In the genomic region with DNA sequence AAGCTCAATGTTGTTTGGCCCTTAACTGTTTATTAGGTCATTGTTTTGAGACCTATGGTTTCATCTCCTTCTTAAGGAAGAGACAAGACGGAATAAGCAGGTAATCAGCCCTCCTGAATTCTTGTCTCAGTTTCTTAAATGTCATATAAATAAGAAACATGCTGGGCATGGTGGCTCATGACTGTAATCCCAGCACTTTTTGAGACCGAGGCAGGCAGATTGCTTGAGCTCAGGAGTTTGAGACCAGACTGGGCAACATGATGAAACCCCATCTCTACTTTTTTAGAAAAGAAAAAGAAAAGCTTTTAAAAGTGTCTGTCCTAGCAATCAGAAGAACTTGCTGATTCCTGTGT, we compare ENCODE assay signal across 13 cellular contexts. TPM values are rescaled to one million over a fixed set of nuclear protein-coding genes. Genes with fewer than 3 reads are reported as not detected.
DNase-seq lines count a peak whose midpoint lies in the region; ATAC-seq and TF ChIP-seq lines count a peak whose summit lies in the region.
"Had no signal": no experiment of that assay in that cellular context is flagged by ENCODE, and none has a peak within 500 bp of the region (broad histone marks: within the 10 kb centered on the region; RNA-seq: fewer than 3 reads in every experiment).

No MANE protein-coding gene starts in this region.

- no peaks in the 10 kb centered on the region for H3K36me3 ChIP-seq in CD8-positive, alpha-beta memory T cell (ENCODE audit: insufficient read depth, low read length)
- no peaks in the 10 kb centered on the region for H3K36me3 ChIP-seq in MM.1S (replicated peaks; ENCODE audit: insufficient read depth, low read length)

- H3K27ac ChIP-seq in CD8-positive, alpha-beta memory T cell (ENCODE audit: low read depth, low read length): no peak overlapping the region
- H3K27ac ChIP-seq in MM.1S (ENCODE audit: low read length): no peak overlapping the region
- H3K27ac ChIP-seq: SJSA1 had no signal

- CTCF ChIA-PET in CD8-positive, alpha-beta memory T cell (lab: Charles Lee): interaction anchor here (0.7 to 11.9 kb wide), 35 partner anchors 9 to 448 kb away, joined by 3 to 113 read pairs (median 4); a partner anchor contains a TSS

- H3K9me3 ChIP-seq in CD8-positive, alpha-beta memory T cell (ENCODE audit: low read length): no peaks in the 10 kb centered on the region
- no peaks in the 10 kb centered on the region for H3K9me3 ChIP-seq in MM.1S (replicated peaks; ENCODE audit: insufficient read depth, low read length)
- H3K9me3 ChIP-seq: SJSA1 had no signal

- H3K36me3 Mint-ChIP-seq in CD8-positive, alpha-beta memory T cell: peaks cover 0 to 64% (median 2%) of the 10 kb centered on the region in 3 donors
- H3K36me3 Mint-ChIP-seq in activated T-helper 17 cell treated with anti-CD3 and anti-CD28 coated beads, Interleukin-2, amount 50 U/mL, for 72 hours (ENCODE audit: low read depth): peaks cover 83% of the 10 kb centered on the region
- H3K36me3 Mint-ChIP-seq in natural killer cell: no peaks in the 10 kb centered on the region

- DNase-seq in NCI-H1694 treated with DMSO at 0.1 percent for 48 hours (lab: John Stamatoyannopoulos, UW) (peak; percentile 50), NCI-H1694 (lab: John Stamatoyannopoulos, UW) (no peak), natural killer cell (no peak), MM.1S (no peak)
- no peak for DNase-seq in CD8-positive, alpha-beta memory T cell
- DNase-seq: 8988T, NCI-H510A had no signal

- peaks cover 44 to 74% (median 70%) of the 10 kb centered on the region in 3 donors for H3K4me1 Mint-ChIP-seq in CD8-positive, alpha-beta memory T cell
- H3K4me1 Mint-ChIP-seq in activated T-helper 17 cell treated with anti-CD3 and anti-CD28 coated beads, Interleukin-2, amount 50 U/mL, for 72 hours: peaks cover 24% of the 10 kb centered on the region
- peaks cover 36 to 37% of the 10 kb centered on the region in 2 donors for H3K4me1 Mint-ChIP-seq in natural killer cell

- peaks cover 64% of the 10 kb centered on the region for H3K4me1 ChIP-seq in CD8-positive, alpha-beta memory T cell (ENCODE audit: insufficient read depth, low read length)
- no peaks in the 10 kb centered on the region for H3K4me1 ChIP-seq in MM.1S (ENCODE audit: low read length)

- POLR2A ChIA-PET in CD8-positive, alpha-beta memory T cell (lab: Charles Lee): interaction anchor here (1.2 to 1.7 kb wide), 3 partner anchors 10 to 195 kb away, joined by 3 to 7 read pairs (median 7); no protein-coding TSS in a partner anchor

- H4K20me1 ChIP-seq in MM.1S (ENCODE audit: insufficient read depth, low read length): no peaks in the 10 kb centered on the region

- peaks cover 67% of the 10 kb centered on the region for H3K79me2 ChIP-seq in MM.1S (ENCODE audit: low read length)

- H3K9ac ChIP-seq in MM.1S (ENCODE audit: low read length): no peak overlapping the region

- no peak for TF ChIP-seq CTCF in natural killer cell (IDR thresholded peaks at IDR 0.05)
- TF ChIP-seq CTCF in MM.1S (IDR thresholded peaks at IDR 0.05; ENCODE audit: low read length): no peak

- no peaks in the 10 kb centered on the region for H3K27me3 Mint-ChIP-seq in CD8-positive, alpha-beta memory T cell
- no peaks in the 10 kb centered on the region for H3K27me3 Mint-ChIP-seq in activated T-helper 17 cell treated with anti-CD3 and anti-CD28 coated beads, Interleukin-2, amount 50 U/mL, for 72 hours
- no peaks in the 10 kb centered on the region for H3K27me3 Mint-ChIP-seq in natural killer cell (ENCODE audit: low read depth in 2 of 2)

- H3K27ac Mint-ChIP-seq in CD8-positive, alpha-beta memory T cell: peak overlapping the region in 6 of 8 donors; percentile 50 to 94 (median 79)
- H3K27ac Mint-ChIP-seq in activated T-helper 17 cell treated with anti-CD3 and anti-CD28 coated beads, Interleukin-2, amount 50 U/mL, for 72 hours: peak overlapping the region; percentile 61
- peak overlapping the region; percentile 81 to 85 for H3K27ac Mint-ChIP-seq in natural killer cell

- no peak overlapping the region for H2AFZ ChIP-seq in MM.1S (ENCODE audit: low read length)

- no peaks in the 10 kb centered on the region for H3F3A ChIP-seq in MM.1S (ENCODE audit: insufficient read depth, low read length)

- H3K27me3 ChIP-seq in CD8-positive, alpha-beta memory T cell (ENCODE audit: insufficient read depth, low read length, poor library complexity, severe bottlenecking): no peaks in the 10 kb centered on the region
- no peaks in the 10 kb centered on the region for H3K27me3 ChIP-seq in MM.1S (replicated peaks; ENCODE audit: insufficient read depth, low read length)
- H3K27me3 ChIP-seq: dorsolateral prefrontal cortex, SJSA1 had no signal

- H3K9me2 ChIP-seq in MM.1S (replicated peaks; ENCODE audit: insufficient read depth, low read length): no peaks in the 10 kb centered on the region

- H3K4me2 ChIP-seq in MM.1S (ENCODE audit: low read depth, low read length): no peak overlapping the region

- no peak for ATAC-seq in activated T-helper 17 cell treated with anti-CD3 and anti-CD28 coated beads, Interleukin-2, amount 50 U/mL, for 72 hours (replicated peaks)
- no peak for ATAC-seq in natural killer cell
- no peak for ATAC-seq in HG02610 (IDR thresholded peaks at IDR 0.05; ENCODE audit: unreplicated experiment)
- no peak for ATAC-seq in GM21381 (IDR thresholded peaks at IDR 0.05; ENCODE audit: unreplicated experiment)

- peaks cover 0 to under 1% (median 0%) of the 10 kb centered on the region in 5 donors for H3K9me3 Mint-ChIP-seq in CD8-positive, alpha-beta memory T cell
- no peaks in the 10 kb centered on the region for H3K9me3 Mint-ChIP-seq in activated T-helper 17 cell treated with anti-CD3 and anti-CD28 coated beads, Interleukin-2, amount 50 U/mL, for 72 hours
- H3K9me3 Mint-ChIP-seq in natural killer cell: no peaks in the 10 kb centered on the region

- H3K4me3 Mint-ChIP-seq in CD8-positive, alpha-beta memory T cell: peak overlapping the region in 5 of 7 donors; percentile 18 to 81 (median 39)
- H3K4me3 Mint-ChIP-seq in activated T-helper 17 cell treated with anti-CD3 and anti-CD28 coated beads, Interleukin-2, amount 50 U/mL, for 72 hours: peak overlapping the region; percentile 93
- no peak overlapping the region for H3K4me3 Mint-ChIP-seq in natural killer cell

- no peak overlapping the region for H3K4me3 ChIP-seq in CD8-positive, alpha-beta memory T cell (ENCODE audit: low read length)
- H3K4me3 ChIP-seq in MM.1S (ENCODE audit: low read length): no peak overlapping the region
- H3K4me3 ChIP-seq: HAP-1, SJSA1 had no signal

- intact Hi-C loops in natural killer cell (cut with micrococcal nuclease): loop anchor here (2.0 to 10.0 kb wide), 7 partner anchors 16 to 446 kb away; a partner anchor contains a TSS

RNA-seq across cellular contexts. Expression of a gene that starts 5.1 kb away (rescaled TPM):
- total RNA-seq in CD8-positive, alpha-beta memory T cell: 10 to 100 TPM; 26.6 TPM
- 51.4 TPM for polyA plus RNA-seq in CD8-positive, alpha-beta memory T cell
- 10 to 100 TPM; 26.8 to 32.3 TPM for total RNA-seq in activated T-helper 17 cell treated with anti-CD3 and anti-CD28 coated beads, Interleukin-2, amount 50 U/mL, for 72 hours
- 10 to 100 TPM; 16.2 to 18.5 (median 17.0) TPM for total RNA-seq in natural killer cell

RNA-seq across cellular contexts. Expression of a gene that starts 5.4 kb away (rescaled TPM):
- 10 to 100 TPM; 67.3 to 74.8 TPM for total RNA-seq in CD8-positive, alpha-beta memory T cell
- 31.0 TPM for polyA plus RNA-seq in CD8-positive, alpha-beta memory T cell
- 10 to 100 TPM; 72.3 to 77.1 TPM for total RNA-seq in activated T-helper 17 cell treated with anti-CD3 and anti-CD28 coated beads, Interleukin-2, amount 50 U/mL, for 72 hours
- total RNA-seq in natural killer cell: 100 to 1,000 TPM in 2 of 3 donors, 10 to 100 TPM in 1; 97.6 to 114 (median 109) TPM

RNA-seq across cellular contexts. Expression of a gene that starts 33.4 kb away (rescaled TPM):
- total RNA-seq in CD8-positive, alpha-beta memory T cell: 10 to 100 TPM; 56.3 to 57.7 TPM
- 9.1 TPM for polyA plus RNA-seq in CD8-positive, alpha-beta memory T cell
- 10 to 100 TPM; 25.1 to 41.9 TPM for total RNA-seq in activated T-helper 17 cell treated with anti-CD3 and anti-CD28 coated beads, Interleukin-2, amount 50 U/mL, for 72 hours
- total RNA-seq in natural killer cell: 10 to 100 TPM in 2 of 3 donors, 1 to 10 TPM in 1; 8.2 to 13.3 (median 11.6) TPM
